8 cellular contexts compared by ENCODE assay signal in the genomic region with DNA sequence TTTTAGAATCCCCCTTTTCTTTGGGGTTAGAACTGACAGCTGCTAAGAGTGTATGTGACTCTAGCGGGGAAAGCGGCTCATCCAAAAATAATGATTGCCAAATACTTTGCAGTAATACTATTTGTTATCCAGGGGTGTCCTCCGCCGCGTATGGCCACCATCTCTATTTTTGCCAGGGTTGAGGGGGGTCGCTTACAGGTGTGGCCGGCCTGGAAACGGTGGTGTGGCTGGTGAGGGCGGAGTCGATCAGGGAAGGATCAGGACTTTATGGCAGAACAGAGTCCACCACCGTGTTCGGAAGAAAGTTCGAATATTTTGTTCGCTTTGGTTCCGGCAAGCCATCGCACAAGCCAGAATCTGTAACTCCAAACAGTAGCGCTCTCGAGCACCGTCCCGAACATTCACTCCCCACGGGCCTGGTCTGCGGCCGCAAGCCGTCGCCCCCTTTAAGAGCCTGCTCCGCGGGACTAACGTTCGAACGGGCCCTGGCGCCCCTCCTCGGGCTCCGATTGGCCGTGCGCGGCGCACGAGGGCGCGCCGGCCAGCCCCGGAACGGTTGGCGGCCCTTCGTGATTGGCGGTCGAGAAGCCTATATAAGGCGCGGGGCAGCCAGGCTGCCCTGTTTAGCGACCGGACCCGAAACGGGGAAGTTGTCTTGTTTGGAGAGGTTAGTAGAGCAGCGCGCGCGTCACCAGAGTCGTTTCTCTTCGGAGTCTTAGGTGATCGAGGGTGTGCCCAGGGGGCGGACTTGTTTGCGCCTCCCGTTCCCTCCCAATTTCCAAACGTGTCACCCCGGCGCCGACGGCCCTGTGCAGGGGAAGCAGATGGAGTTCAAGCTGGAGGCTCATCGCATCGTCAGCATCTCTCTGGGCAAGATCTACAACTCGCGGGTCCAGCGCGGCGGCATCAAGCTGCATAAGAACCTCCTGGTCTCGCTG. TPM values are rescaled to one million over a fixed set of nuclear protein-coding genes. Genes with fewer than 3 reads are reported as not detected.
DNase-seq lines count a peak whose midpoint lies in the region; ATAC-seq and TF ChIP-seq lines count a peak whose summit lies in the region.

Gene IER5 (plus strand): TSS at position 622 of the 938 bp plus-strand sequence. CDS start 203 bp downstream, at position 825.

- H3K36me3 Mint-ChIP-seq in type B pancreatic cell = peaks cover 13% of the 10 kb centered on the region

- H3K27ac Mint-ChIP-seq in type B pancreatic cell = peak within 1 kb of the TSS; percentile 98

- no peak for TF ChIP-seq CTCF in type B pancreatic cell (conservative IDR thresholded peaks at IDR 0.05)

- H3K27me3 Mint-ChIP-seq in type B pancreatic cell = peaks cover 17% of the 10 kb centered on the region

- H3K9me3 Mint-ChIP-seq in type B pancreatic cell = no peaks in the 10 kb centered on the region

- ATAC-seq in HG02884 (IDR thresholded peaks at IDR 0.05; ENCODE audit: unreplicated experiment) = peak; percentile 62

- peak within 1 kb of the TSS; percentile 99 for H3K4me3 Mint-ChIP-seq in type B pancreatic cell

- WGBS in adipose tissue, 3 donors = 3 to 5% (median 4%) methylated on average over 69 to 76 of the region's 76 CpGs

- intact Hi-C loops in cardiac septum (cut with DNase I) = loop anchor here (2.0 to 10.0 kb wide), 5 partner anchors 64 to 456 kb away; partner anchors contain the start of genes STX6 and XPR1

- peak; percentile 100 for TF ChIP-seq POLR2A in GM15510 (IDR thresholded peaks at IDR 0.05; ENCODE audit: borderline replicate concordance, extremely low read depth, insufficient read length)

- peak; percentile 93 for DNase-seq in NCI-H146 treated with DMSO at 0.1 percent for 48 hours (lab: John Stamatoyannopoulos, UW; ENCODE audit: unreplicated experiment)
- DNase-seq in T-helper 1 cell = peak; percentile 86 to 97 (median 90)
- DNase-seq in cardiac septum (ENCODE audit: low spot score) = peak; percentile 99
- DNase-seq in pons (ENCODE audit: low spot score) = peak; percentile 96
- peak; percentile 97 for DNase-seq in type B pancreatic cell (ENCODE audit: extremely low spot score, unreplicated experiment)

- H3K4me1 Mint-ChIP-seq in type B pancreatic cell (ENCODE audit: unreplicated experiment) = peaks cover 30% of the 10 kb centered on the region

- peak within 1 kb of the TSS; percentile 96 for H3K27ac ChIP-seq in adipose tissue (ENCODE audit: low read depth, low read length)

RNA-seq across cellular contexts. Expression of gene IER5, which starts in this region (rescaled TPM):
- 10 to 100 TPM in 1 of 3 donors, 1 to 10 TPM in 2; 2.3 to 13.6 (median 8.5) TPM for polyA plus RNA-seq in adipose tissue
- 20.5 TPM for total RNA-seq in cardiac septum
- total RNA-seq in type B pancreatic cell (ENCODE audit: low replicate concordance) = 16.6 and 27.7 TPM in 2 replicates

Comparison
In these comparisons a context has a peak if more than half of its experiments do, and no peak if none do; other contexts are left out.
1. Peak in every context shown above with its lines: DNase-seq, ATAC-seq and H3K27ac ChIP-seq.